1 cellular context compared by ENCODE assay signal in the genomic region with DNA sequence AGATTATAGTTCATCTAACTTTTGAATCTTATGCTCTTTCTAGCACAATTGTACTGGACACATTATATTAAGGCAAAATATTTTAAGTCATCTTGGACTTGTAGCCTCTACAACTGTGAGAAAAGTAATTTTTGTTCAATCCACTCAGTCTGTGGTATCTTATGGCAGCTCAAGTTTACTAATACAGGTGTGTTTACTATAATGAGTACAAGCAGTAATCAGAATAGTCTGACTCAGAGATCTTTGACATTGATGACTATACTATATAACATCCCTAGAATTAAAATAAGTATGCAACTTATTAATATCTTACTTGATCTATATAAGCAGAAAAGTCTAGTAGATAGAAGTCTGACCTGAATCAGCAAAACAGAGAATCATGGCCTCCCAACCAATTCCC.
TF ChIP-seq lines count a peak whose summit lies in the region.

No MANE protein-coding gene starts in this region.

TF ChIP-seq in GM23338, 12 proteins besides CTCF, POLR2A, EP300 and RAD21 (continued from another document):
- TF ChIP-seq, protein P1, sequence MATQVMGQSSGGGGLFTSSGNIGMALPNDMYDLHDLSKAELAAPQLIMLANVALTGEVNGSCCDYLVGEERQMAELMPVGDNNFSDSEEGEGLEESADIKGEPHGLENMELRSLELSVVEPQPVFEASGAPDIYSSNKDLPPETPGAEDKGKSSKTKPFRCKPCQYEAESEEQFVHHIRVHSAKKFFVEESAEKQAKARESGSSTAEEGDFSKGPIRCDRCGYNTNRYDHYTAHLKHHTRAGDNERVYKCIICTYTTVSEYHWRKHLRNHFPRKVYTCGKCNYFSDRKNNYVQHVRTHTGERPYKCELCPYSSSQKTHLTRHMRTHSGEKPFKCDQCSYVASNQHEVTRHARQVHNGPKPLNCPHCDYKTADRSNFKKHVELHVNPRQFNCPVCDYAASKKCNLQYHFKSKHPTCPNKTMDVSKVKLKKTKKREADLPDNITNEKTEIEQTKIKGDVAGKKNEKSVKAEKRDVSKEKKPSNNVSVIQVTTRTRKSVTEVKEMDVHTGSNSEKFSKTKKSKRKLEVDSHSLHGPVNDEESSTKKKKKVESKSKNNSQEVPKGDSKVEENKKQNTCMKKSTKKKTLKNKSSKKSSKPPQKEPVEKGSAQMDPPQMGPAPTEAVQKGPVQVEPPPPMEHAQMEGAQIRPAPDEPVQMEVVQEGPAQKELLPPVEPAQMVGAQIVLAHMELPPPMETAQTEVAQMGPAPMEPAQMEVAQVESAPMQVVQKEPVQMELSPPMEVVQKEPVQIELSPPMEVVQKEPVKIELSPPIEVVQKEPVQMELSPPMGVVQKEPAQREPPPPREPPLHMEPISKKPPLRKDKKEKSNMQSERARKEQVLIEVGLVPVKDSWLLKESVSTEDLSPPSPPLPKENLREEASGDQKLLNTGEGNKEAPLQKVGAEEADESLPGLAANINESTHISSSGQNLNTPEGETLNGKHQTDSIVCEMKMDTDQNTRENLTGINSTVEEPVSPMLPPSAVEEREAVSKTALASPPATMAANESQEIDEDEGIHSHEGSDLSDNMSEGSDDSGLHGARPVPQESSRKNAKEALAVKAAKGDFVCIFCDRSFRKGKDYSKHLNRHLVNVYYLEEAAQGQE (IDR thresholded peaks at IDR 0.05; ENCODE audit: unreplicated experiment) = no peak
- no peak for TF ChIP-seq POLR2AphosphoS5 (IDR thresholded peaks at IDR 0.05; ENCODE audit: low read depth)
